In genomic region chr1:37925316-37925715, GRCh38 we compare ENCODE assay signal across 13 cellular contexts. TPM values are rescaled to one million over a fixed set of nuclear protein-coding genes. Genes with fewer than 3 reads are reported as not detected.
DNase-seq lines count a peak whose midpoint lies in the region; ATAC-seq and TF ChIP-seq lines count a peak whose summit lies in the region.
"Had no signal": no experiment of that assay in that cellular context is flagged by ENCODE, and none has a peak within 500 bp of the region (broad histone marks: within the 10 kb centered on the region; RNA-seq: fewer than 3 reads in every experiment).

No MANE protein-coding gene starts in this region.

- peaks cover 0 to 56% (median 30%) of the 10 kb centered on the region in 9 donors for H3K4me1 ChIP-seq in heart right ventricle
- peaks cover 0 to 18% (median 9%) of the 10 kb centered on the region in 5 donors for H3K4me1 ChIP-seq in subcutaneous abdominal adipose tissue (ENCODE audit: control insufficient read depth in 5 of 5, insufficient read depth in 5 of 5, low read length in 5 of 5)

- WGBS in heart right ventricle, 2 donors = 68 to 83% methylated on average over 4 of the region's 4 CpGs

- H3K9ac ChIP-seq in subcutaneous abdominal adipose tissue (ENCODE audit: low read length in 5 of 5) = no peak overlapping the region

- 0 out of 2 replicates have a peak overlapping the region, but pooled peaks have one; percentile 0 for H3K27ac Mint-ChIP-seq in WTC11
- peak overlapping the region; percentile 81 to 95 (median 90) for H3K27ac Mint-ChIP-seq in immature natural killer cell

- H3K36me3 Mint-ChIP-seq in WTC11 (no peaks in the 10 kb centered on the region), immature natural killer cell (no peaks in the 10 kb centered on the region)

- H3K27me3 Mint-ChIP-seq in WTC11 (ENCODE audit: low read depth) = no peaks in the 10 kb centered on the region
- peaks cover 0 to under 1% (median 0%) of the 10 kb centered on the region in 3 donors for H3K27me3 Mint-ChIP-seq in immature natural killer cell (ENCODE audit: low read depth in 3 of 3)

- H3K4me3 Mint-ChIP-seq in WTC11 (no peak overlapping the region), immature natural killer cell (peak overlapping the region; percentile 51 to 84 (median 76))

- H3K4me3 ChIP-seq in heart right ventricle (no peak overlapping the region), subcutaneous abdominal adipose tissue (ENCODE audit: low read depth in 1 of 5, low read length in 5 of 5) (no peak overlapping the region)

- H3K36me3 ChIP-seq in heart right ventricle = peaks cover 0 to 70% (median 8%) of the 10 kb centered on the region in 9 donors
- peaks cover 0 to 8% (median 2%) of the 10 kb centered on the region in 5 donors for H3K36me3 ChIP-seq in subcutaneous abdominal adipose tissue (ENCODE audit: control insufficient read depth in 5 of 5, insufficient read depth in 5 of 5, low read length in 5 of 5)

- H3K27ac ChIP-seq in heart right ventricle (peak overlapping the region in 8 of 10 donors; percentile 12 to 71 (median 60)), subcutaneous abdominal adipose tissue (ENCODE audit: low read depth, low read length) (peak overlapping the region; percentile 11)

- CTCF ChIA-PET in WTC11 (lab: Charles Lee) = no interaction called here

- H3K9me3 Mint-ChIP-seq in WTC11 (no peaks in the 10 kb centered on the region), immature natural killer cell (no peaks in the 10 kb centered on the region)

- no peaks in the 10 kb centered on the region for H3K27me3 ChIP-seq in heart right ventricle
- H3K27me3 ChIP-seq in subcutaneous abdominal adipose tissue (ENCODE audit: control insufficient read depth in 5 of 5, insufficient read depth in 4 of 5, low read length in 5 of 5) = no peaks in the 10 kb centered on the region

- H3K4me1 Mint-ChIP-seq in WTC11 = peaks cover 5% of the 10 kb centered on the region
- H3K4me1 Mint-ChIP-seq in immature natural killer cell = peaks cover 65 to 80% of the 10 kb centered on the region in 2 donors

- ATAC-seq in heart right ventricle = peak in 1 of 8 donors; percentile 15
- ATAC-seq in Right ventricle myocardium inferior = no peak
- no peak for ATAC-seq in WTC11
- ATAC-seq in HG02642 (IDR thresholded peaks at IDR 0.05; ENCODE audit: poor library complexity, unreplicated experiment) = no peak

- TF ChIP-seq CTCF in heart right ventricle (IDR thresholded peaks at IDR 0.05) (no peak), WTC11 (IDR thresholded peaks at IDR 0.05) (no peak)

- H3K9me3 ChIP-seq in heart right ventricle = no peaks in the 10 kb centered on the region
- no peaks in the 10 kb centered on the region for H3K9me3 ChIP-seq in subcutaneous abdominal adipose tissue (ENCODE audit: control insufficient read depth in 5 of 5, low read length in 5 of 5)

- intact Hi-C loops in heart right ventricle (cut with DNase I) = no loop called here
- intact Hi-C loops in Right ventricle myocardium inferior (cut with DNase I) = no loop called here

- DNase-seq in heart right ventricle = no peak
- DNase-seq in Right ventricle myocardium inferior (ENCODE audit: missing footprints) = no peak
- DNase-seq in WTC11 (ENCODE audit: low spot score) = no peak
- no peak for DNase-seq in immature natural killer cell
- DNase-seq in NCI-H146 (lab: John Stamatoyannopoulos, UW) = no peak
- DNase-seq in hypothalamus (lab: John Stamatoyannopoulos, UW) = no peak
- DNase-seq: anterior cingulate cortex, dermis blood vessel endothelial cell, NCI-H1436, NCI-H510A treated with DMSO at 0.1 percent for 48 hours, T-helper 9 cell had no signal

- POLR2A ChIA-PET in WTC11 (lab: Charles Lee) = no interaction called here

TF ChIP-seq in WTC11, 78 proteins besides CTCF, POLR2A, EP300 and RAD21 (continues in another document):
- TF ChIP-seq GTF2I (CRISPR knock-in tag; conservative IDR thresholded peaks at IDR 0.05) (no peak), ZBTB21 (CRISPR knock-in tag; IDR thresholded peaks at IDR 0.05; ENCODE audit: borderline replicate concordance) (no peak), ATF3 (CRISPR knock-in tag; conservative IDR thresholded peaks at IDR 0.05) (no peak), AR (CRISPR knock-in tag; IDR thresholded peaks at IDR 0.05) (no peak), NR2C2 (CRISPR knock-in tag; IDR thresholded peaks at IDR 0.05) (no peak), FOXP4 (CRISPR knock-in tag; IDR thresholded peaks at IDR 0.05) (no peak), ZBTB43 (CRISPR knock-in tag; IDR thresholded peaks at IDR 0.05) (no peak), NFE2L1 (CRISPR knock-in tag; IDR thresholded peaks at IDR 0.05) (no peak), ESRRA (CRISPR knock-in tag; IDR thresholded peaks at IDR 0.05; ENCODE audit: borderline replicate concordance) (no peak), ZNF671 (CRISPR knock-in tag; IDR thresholded peaks at IDR 0.05) (no peak)

RNA-seq across cellular contexts. Expression of gene INPP5B, which starts 21.5 kb away (rescaled TPM):
- total RNA-seq in heart right ventricle = 10 to 100 TPM in 9 of 10 donors, 1 to 10 TPM in 1; 8.7 to 16.7 (median 12.5) TPM
- polyA plus RNA-seq in heart right ventricle = 10 to 100 TPM in 1 of 2 donors, 1 to 10 TPM in 1; 4.1 to 17.3 TPM
- total RNA-seq in Right ventricle myocardium inferior = 11.2 TPM
- total RNA-seq in WTC11 (2021) = 26.8 to 29.4 TPM (median 27.3 TPM) in 3 replicates
- polyA plus RNA-seq in immature natural killer cell = 10 to 100 TPM; 11.1 to 28.0 (median 13.6) TPM
